In the genomic region with DNA sequence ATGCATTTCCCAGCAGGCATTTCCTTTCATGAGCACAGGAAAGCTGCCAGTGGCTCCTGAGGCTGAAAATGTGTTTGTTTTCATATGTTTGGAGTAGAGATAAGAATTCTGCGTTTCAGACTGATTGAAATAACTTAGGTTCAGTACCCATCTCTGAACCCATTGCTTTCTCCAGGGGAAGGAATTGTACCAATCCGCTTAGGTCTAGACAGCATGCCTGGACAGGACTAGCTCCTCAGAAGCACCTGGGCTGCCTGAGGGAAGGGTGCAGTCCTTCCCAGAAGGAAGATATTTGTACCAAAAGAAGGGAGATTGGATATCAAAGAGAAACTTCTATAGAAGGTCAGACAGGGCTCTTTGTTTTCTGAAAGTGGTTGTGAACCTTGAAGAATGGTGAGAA, we compare ENCODE assay signal across 15 cellular contexts.
A peak's percentile ranks its signal among the peaks of the same experiment; 100 is the strongest.
DNase-seq lines count a peak whose midpoint lies in the region; TF ChIP-seq lines count a peak whose summit lies in the region.
"Had no signal": no experiment of that assay in that cellular context is flagged by ENCODE, and none has a peak within 500 bp of the region (broad histone marks: within the 10 kb centered on the region; RNA-seq: fewer than 3 reads in every experiment).

No MANE protein-coding gene starts in this region.

- no peaks in the 10 kb centered on the region for H3K36me3 Mint-ChIP-seq in activated CD4-positive, alpha-beta memory T cell treated with anti-CD3 and anti-CD28 coated beads for 36 hours

- no peak overlapping the region for H3K4me2 ChIP-seq in trophoblast cell (ENCODE audit: low read length)

- H4K12ac ChIP-seq in trophoblast cell (ENCODE audit: low read depth, low read length), result no peak overlapping the region

- H3K4me1 ChIP-seq in HEK293 (ENCODE audit: control insufficient read depth, insufficient read depth, low read length), result peaks cover 3% of the 10 kb centered on the region; the same call in 1 of the 2 replicates
- H3K4me1 ChIP-seq in trophoblast cell (ENCODE audit: control insufficient read depth in 1 of 2, insufficient read depth in 2 of 2, low read length in 2 of 2), result peaks cover 11 to 18% of the 10 kb centered on the region in 2 experiments

- no peaks in the 10 kb centered on the region for H3K9me3 ChIP-seq in HEK293 (ENCODE audit: control insufficient read depth, insufficient read depth, low read depth, low read length)
- H3K9me3 ChIP-seq in trophoblast cell (ENCODE audit: insufficient read depth, low read depth, low read length), result no peaks in the 10 kb centered on the region

- H3K27ac ChIP-seq in HEK293 (ENCODE audit: extremely low read depth, low read depth, low read length) (peak overlapping the region; percentile 25; the same call in 1 of the 2 replicates), trophoblast cell (ENCODE audit: low read depth, low read length) (peak overlapping the region; percentile 29)

- H2BK5ac ChIP-seq in trophoblast cell (ENCODE audit: low read depth, low read length, poor library complexity), result no peak overlapping the region

- no peaks in the 10 kb centered on the region for H3K27me3 ChIP-seq in trophoblast cell (ENCODE audit: insufficient read depth, low read length)

- DNase-seq in astrocyte of the spinal cord (ENCODE audit: low read depth, low spot score), result peak; percentile 12
- peak; percentile 13 for DNase-seq in fibroblast of the aortic adventitia (ENCODE audit: low read depth)
- DNase-seq in trophoblast cell, result peak; percentile 58 to 66
- DNase-seq in activated CD4-positive, alpha-beta memory T cell treated with anti-CD3 and anti-CD28 coated beads for 36 hours, result no peak
- no peak for DNase-seq in GM03348 (ENCODE audit: low spot score)
- no peak for DNase-seq in G401 (ENCODE audit: low spot score)
- DNase-seq: C1 segment of cervical spinal cord; Calu3; CD4-positive, alpha-beta T cell; DMS 273 treated with DMSO at 0.1 percent for 48 hours; DMS79 treated with DMSO at 0.1 percent for 48 hours; GF-D8; HCEC 1CT had no signal

- no peaks in the 10 kb centered on the region for H3K4me1 Mint-ChIP-seq in activated CD4-positive, alpha-beta memory T cell treated with anti-CD3 and anti-CD28 coated beads for 36 hours (ENCODE audit: low read depth)
- H3K4me1 Mint-ChIP-seq: B cell had no signal

- H3K4ac ChIP-seq in trophoblast cell (ENCODE audit: low read depth, low read length), result no peak overlapping the region

- no peak overlapping the region for H3K4me3 Mint-ChIP-seq in activated CD4-positive, alpha-beta memory T cell treated with anti-CD3 and anti-CD28 coated beads for 36 hours
- H3K4me3 Mint-ChIP-seq: B cell; CD4-positive, alpha-beta T cell had no signal

- POLR2A ChIA-PET in HEK293 (lab: Yijun Ruan, JAX), result no interaction called here
- POLR2A ChIA-PET in activated CD4-positive, alpha-beta memory T cell treated with anti-CD3 and anti-CD28 coated beads for 36 hours (lab: Charles Lee), result no interaction called here

- intact Hi-C loops in activated CD4-positive, alpha-beta memory T cell treated with anti-CD3 and anti-CD28 coated beads for 36 hours (cut with micrococcal nuclease), result no loop called here

- H3K18ac ChIP-seq in trophoblast cell (ENCODE audit: low read length), result no peak overlapping the region

- H2AK5ac ChIP-seq in trophoblast cell (ENCODE audit: low read length), result no peak overlapping the region

- in situ Hi-C loops in astrocyte of the spinal cord (cut with HindIII; ENCODE audit: low sequenced_read_pairs), result no loop called here
- in situ Hi-C loops in G401 (cut with HindIII; ENCODE audit: low sequenced_read_pairs), result no loop called here

- WGBS in trophoblast cell (ENCODE audit: extremely low coverage, insufficient coverage, insufficient read length), result no CpG with 5 or more reads among the region's 2 CpGs

- CTCF ChIA-PET in HEK293 (lab: Yijun Ruan, JAX), result interaction anchor here (1.4 kb wide), 1 partner anchor 119 kb away, joined by 3 read pairs; no protein-coding TSS in a partner anchor
- CTCF ChIA-PET in activated CD4-positive, alpha-beta memory T cell treated with anti-CD3 and anti-CD28 coated beads for 36 hours (lab: Charles Lee), result no interaction called here

- no peak overlapping the region for H4K91ac ChIP-seq in trophoblast cell (ENCODE audit: low read depth, low read length)

- H2AFZ ChIP-seq in trophoblast cell (ENCODE audit: insufficient read depth, low read length, poor library complexity), result no peak overlapping the region

- no peak for TF ChIP-seq CTCF in HEK293 (tag by site-specific recombination; IDR thresholded peaks at IDR 0.05)
- TF ChIP-seq CTCF in astrocyte of the spinal cord (IDR thresholded peaks at IDR 0.05; ENCODE audit: low read depth, low read length), result no peak
- TF ChIP-seq CTCF in fibroblast of the aortic adventitia (IDR thresholded peaks at IDR 0.05; ENCODE audit: insufficient read depth, low read length), result no peak

- H3K79me2 ChIP-seq in trophoblast cell (ENCODE audit: control insufficient read depth, insufficient read depth, low read length, poor library complexity), result peaks cover 2% of the 10 kb centered on the region

- H3K27ac Mint-ChIP-seq in activated CD4-positive, alpha-beta memory T cell treated with anti-CD3 and anti-CD28 coated beads for 36 hours, result no peak overlapping the region
- H3K27ac Mint-ChIP-seq: B cell; CD4-positive, alpha-beta T cell had no signal

- H2BK120ac ChIP-seq in trophoblast cell (ENCODE audit: insufficient read depth, low read length, poor library complexity), result no peak overlapping the region

- no peak overlapping the region for H4K8ac ChIP-seq in trophoblast cell (ENCODE audit: low read depth, low read length)

- H3K4me3 ChIP-seq in HEK293 (ENCODE audit: low read depth, low read length), result no peak overlapping the region
- no peak overlapping the region for H3K4me3 ChIP-seq in astrocyte of the spinal cord (ENCODE audit: low read depth, low read length)
- H3K4me3 ChIP-seq in fibroblast of the aortic adventitia (ENCODE audit: low read depth, low read length), result no peak overlapping the region
- H3K4me3 ChIP-seq in trophoblast cell (ENCODE audit: low read depth, low read length), result no peak overlapping the region

- no peak overlapping the region for H2BK12ac ChIP-seq in trophoblast cell (ENCODE audit: low read length)

- H3K23ac ChIP-seq in trophoblast cell (ENCODE audit: low read length), result no peak overlapping the region

- H3K27me3 Mint-ChIP-seq in activated CD4-positive, alpha-beta memory T cell treated with anti-CD3 and anti-CD28 coated beads for 36 hours, result no peaks in the 10 kb centered on the region
- H3K27me3 Mint-ChIP-seq: B cell; CD4-positive, alpha-beta T cell had no signal

- H3K79me1 ChIP-seq in trophoblast cell (ENCODE audit: low read length), result peaks cover 25% of the 10 kb centered on the region

- H3K9ac ChIP-seq in trophoblast cell (ENCODE audit: low read length), result no peak overlapping the region

- H3K14ac ChIP-seq in trophoblast cell (ENCODE audit: low read length), result no peak overlapping the region

- H3K9me3 Mint-ChIP-seq in activated CD4-positive, alpha-beta memory T cell treated with anti-CD3 and anti-CD28 coated beads for 36 hours, result peaks cover 4% of the 10 kb centered on the region

- no peaks in the 10 kb centered on the region for H3K36me3 ChIP-seq in HEK293 (ENCODE audit: control insufficient read depth in 2 of 2, insufficient read depth in 1 of 2, low read length in 2 of 2)
- H3K36me3 ChIP-seq in trophoblast cell (ENCODE audit: control insufficient read depth in 1 of 2, insufficient read depth in 2 of 2, low read length in 2 of 2), result no peaks in the 10 kb centered on the region

TF ChIP-seq in HEK293, 187 proteins besides CTCF, POLR2A, EP300 and RAD21:
- TF ChIP-seq ZFHX2 (tag by site-specific recombination; conservative IDR thresholded peaks at IDR 0.05) (no peak), ZBTB26 (tag by site-specific recombination; optimal IDR thresholded peaks at IDR 0.05) (no peak), FEZF1 (tag by site-specific recombination; IDR thresholded peaks at IDR 0.05) (no peak), TRIM28 (IDR thresholded peaks at IDR 0.05; ENCODE audit: borderline replicate concordance, low read length) (0 out of 2 replicates have a peak, but pooled peaks have one; percentile 32), TCF7L2 (IDR thresholded peaks at IDR 0.05; ENCODE audit: borderline replicate concordance, low read depth, low read length) (peak; percentile 29; the same call in 1 of the 2 replicates)
TF ChIP-seq in HEK293: peak in this region for 2.

Comparison
In these comparisons a context has a peak if more than half of its experiments do, and no peak if none do; other contexts are left out.
1. DNase-seq: peak in astrocyte of the spinal cord (single experiment), fibroblast of the aortic adventitia (single experiment) and trophoblast cell (2 of 2); none in activated CD4-positive, alpha-beta memory T cell treated with anti-CD3 and anti-CD28 coated beads for 36 hours (single experiment), GM03348 (single experiment) and G401 (single experiment).